8 cellular contexts compared by ENCODE assay signal in genomic region chr1:226722901-226723639, GRCh38. TPM values are rescaled to one million over a fixed set of nuclear protein-coding genes. Genes with fewer than 3 reads are reported as not detected.
DNase-seq lines count a peak whose midpoint lies in the region; ATAC-seq and TF ChIP-seq lines count a peak whose summit lies in the region.

No MANE protein-coding gene starts in this region.

- ATAC-seq in CD4-positive, CD25-positive, alpha-beta regulatory T cell (ENCODE audit: low read depth in 2 of 2): peak; percentile 70 to 73
- ATAC-seq in activated naive CD8-positive, alpha-beta T cell treated with anti-CD3 and anti-CD28 coated beads, Interleukin-2, amount 10 ng/mL, durations not matched to agents 7 days and 5 days (ENCODE audit: low read depth): peak; percentile 55

- no peak overlapping the region for H2BK12ac ChIP-seq in H9 (ENCODE audit: insufficient read length, low read depth, low read length)

- peak overlapping the region; percentile 92 for H3K4me3 ChIP-seq in CD4-positive, CD25-positive, alpha-beta regulatory T cell (ENCODE audit: low read depth, low read length)

- WGBS in H9 (ENCODE audit: extremely low coverage, insufficient read length, low lambda C conversion rate): no CpG with 5 or more reads among the region's 14 CpGs

- no peak overlapping the region for H3K9ac ChIP-seq in H9 (ENCODE audit: extremely low read depth, insufficient read length, low read length)

- no peak overlapping the region for H2BK120ac ChIP-seq in H9 (ENCODE audit: low read depth, low read length, poor library complexity, severe bottlenecking)

- H3K27ac ChIP-seq in CD4-positive, CD25-positive, alpha-beta regulatory T cell (ENCODE audit: insufficient read depth, low read length, poor library complexity, severe bottlenecking): peak overlapping the region; percentile 79
- H3K27ac ChIP-seq in H9 (ENCODE audit: insufficient read length, low read depth, low read length): no peak overlapping the region

- no peaks in the 10 kb centered on the region for H3K79me2 ChIP-seq in H9 (ENCODE audit: insufficient read depth, low read length)

- no peaks in the 10 kb centered on the region for H4K20me1 ChIP-seq in H9 (ENCODE audit: control insufficient read depth, insufficient read depth, insufficient read length)

- POLR2A ChIA-PET in activated naive CD8-positive, alpha-beta T cell treated with anti-CD3 and anti-CD28 coated beads, Interleukin-2, amount 10 ng/mL, durations not matched to agents 7 days and 5 days (lab: Charles Lee): interaction anchor here (0.7 to 1.8 kb wide), 6 partner anchors 8 to 60 kb away, joined by 3 to 4 read pairs (median 4); no protein-coding TSS in a partner anchor

- peak overlapping the region; percentile 41; the same call in 1 of the 2 replicates for H3K14ac ChIP-seq in H9 (ENCODE audit: insufficient read depth, low read length)

- peaks cover 92% of the 10 kb centered on the region for H3K4me1 ChIP-seq in CD4-positive, CD25-positive, alpha-beta regulatory T cell (ENCODE audit: control insufficient read depth, insufficient read depth, low read length, poor library complexity, severe bottlenecking)
- peaks cover 24% of the 10 kb centered on the region; the same call in 1 of the 2 replicates for H3K4me1 ChIP-seq in H9 (ENCODE audit: insufficient read depth, low read length)

- no peaks in the 10 kb centered on the region for H3K27me3 ChIP-seq in CD4-positive, CD25-positive, alpha-beta regulatory T cell (ENCODE audit: control insufficient read depth, insufficient read depth, low read length)
- no peaks in the 10 kb centered on the region for H3K27me3 ChIP-seq in H9 (ENCODE audit: insufficient read depth, low read length)

- H3K23ac ChIP-seq in H9 (ENCODE audit: insufficient read length, low read depth, low read length): no peak overlapping the region

- no peak overlapping the region for H3K4me2 ChIP-seq in H9 (ENCODE audit: insufficient read depth, insufficient read length, low read length)

- no peak overlapping the region for H2BK15ac ChIP-seq in H9 (ENCODE audit: low read depth, low read length)

- peaks cover 0 to 2% (median 0%) of the 10 kb centered on the region in 7 donors for H3K9me3 Mint-ChIP-seq in CD4-positive, CD25-positive, alpha-beta regulatory T cell
- H3K9me3 Mint-ChIP-seq in H9 (no peaks in the 10 kb centered on the region), nephron (no peaks in the 10 kb centered on the region)
- H3K9me3 Mint-ChIP-seq in activated naive CD8-positive, alpha-beta T cell treated with anti-CD3 and anti-CD28 coated beads, Interleukin-2, amount 10 ng/mL, durations not matched to agents 7 days and 5 days: no peaks in the 10 kb centered on the region

- no peak overlapping the region for H3K56ac ChIP-seq in H9 (ENCODE audit: insufficient read length, low read depth, low read length)

- H3K4ac ChIP-seq in H9 (ENCODE audit: low read depth, low read length): no peak overlapping the region

- H3K36me3 Mint-ChIP-seq in CD4-positive, CD25-positive, alpha-beta regulatory T cell: peaks cover 53% of the 10 kb centered on the region
- H3K36me3 Mint-ChIP-seq in H9 (ENCODE audit: insufficient read depth in 1 of 3, low read depth in 3 of 3) (no peaks in the 10 kb centered on the region; a peak in 1 of 7 replicates), nephron (ENCODE audit: low read depth) (peaks cover 3% of the 10 kb centered on the region)
- H3K36me3 Mint-ChIP-seq in activated naive CD8-positive, alpha-beta T cell treated with anti-CD3 and anti-CD28 coated beads, Interleukin-2, amount 10 ng/mL, durations not matched to agents 7 days and 5 days: peaks cover 42% of the 10 kb centered on the region

- H3K27me3 Mint-ChIP-seq in CD4-positive, CD25-positive, alpha-beta regulatory T cell: peaks cover 2% of the 10 kb centered on the region
- H3K27me3 Mint-ChIP-seq in H9 (ENCODE audit: low read depth) (no peaks in the 10 kb centered on the region; the same call in none of the 2 replicates), nephron (ENCODE audit: low read depth) (no peaks in the 10 kb centered on the region)
- H3K27me3 Mint-ChIP-seq in activated naive CD8-positive, alpha-beta T cell treated with anti-CD3 and anti-CD28 coated beads, Interleukin-2, amount 10 ng/mL, durations not matched to agents 7 days and 5 days: no peaks in the 10 kb centered on the region

- H2AK5ac ChIP-seq in H9 (ENCODE audit: insufficient read length, low read length): no peak overlapping the region

- H3K27ac Mint-ChIP-seq in CD4-positive, CD25-positive, alpha-beta regulatory T cell: peak overlapping the region; percentile 80 to 98 (median 83)
- peak overlapping the region in 2 of 3 experiments; percentile 27 to 31; a peak in 2 of 7 replicates for H3K27ac Mint-ChIP-seq in H9
- H3K27ac Mint-ChIP-seq in activated naive CD8-positive, alpha-beta T cell treated with anti-CD3 and anti-CD28 coated beads, Interleukin-2, amount 10 ng/mL, durations not matched to agents 7 days and 5 days: peak overlapping the region; percentile 88
- H3K27ac Mint-ChIP-seq in nephron: peak overlapping the region in 2 of 3 experiments; percentile 83 to 90

- H3K36me3 ChIP-seq in CD4-positive, CD25-positive, alpha-beta regulatory T cell (ENCODE audit: control insufficient read depth, insufficient read depth, low read length): peaks cover 53% of the 10 kb centered on the region

- no peak overlapping the region for H4K5ac ChIP-seq in H9 (ENCODE audit: insufficient read length, low read depth, low read length)

- H2BK20ac ChIP-seq in H9 (ENCODE audit: low read depth, low read length, poor library complexity, severe bottlenecking): no peak overlapping the region

- no peaks in the 10 kb centered on the region for H3K23me2 ChIP-seq in H9 (ENCODE audit: insufficient read length, low read depth, low read length, poor library complexity, severe bottlenecking)

- no peak overlapping the region for H3T11ph ChIP-seq in H9 (ENCODE audit: low read length)

- no peak overlapping the region for H2BK5ac ChIP-seq in H9 (ENCODE audit: insufficient read length, low read length)

- no peak for TF ChIP-seq CTCF in H9 (conservative IDR thresholded peaks at IDR 0.05)
- no peak for TF ChIP-seq CTCF in nephron (IDR thresholded peaks at IDR 0.05; ENCODE audit: unreplicated experiment in 3 of 3)

- H3K79me1 ChIP-seq in H9 (ENCODE audit: insufficient read depth, low read depth, low read length, poor library complexity, severe bottlenecking): no peaks in the 10 kb centered on the region

- no peaks in the 10 kb centered on the region for H3K9me3 ChIP-seq in CD4-positive, CD25-positive, alpha-beta regulatory T cell (ENCODE audit: control insufficient read depth in 2 of 2, low read length in 2 of 2)
- H3K9me3 ChIP-seq in H9 (ENCODE audit: control insufficient read depth, low read depth, low read length): no peaks in the 10 kb centered on the region

- H3K4me3 Mint-ChIP-seq in CD4-positive, CD25-positive, alpha-beta regulatory T cell: peak overlapping the region; percentile 76 to 100 (median 85)
- no peak overlapping the region for H3K4me3 Mint-ChIP-seq in H9
- H3K4me3 Mint-ChIP-seq in activated naive CD8-positive, alpha-beta T cell treated with anti-CD3 and anti-CD28 coated beads, Interleukin-2, amount 10 ng/mL, durations not matched to agents 7 days and 5 days: peak overlapping the region; percentile 71
- H3K4me3 Mint-ChIP-seq in nephron: no peak overlapping the region

- H4K8ac ChIP-seq in H9 (replicated peaks; ENCODE audit: insufficient read length, low read depth, low read length): no peak overlapping the region

- H3K18ac ChIP-seq in H9 (ENCODE audit: insufficient read length, low read depth, low read length): peak overlapping the region; percentile 22

- peak in 1 of 3 donors; percentile 76 for DNase-seq in CD4-positive, CD25-positive, alpha-beta regulatory T cell
- DNase-seq in H9 (no peak), MV-4-11 (lab: John Stamatoyannopoulos, UW) (no peak), SKM-1 (lab: John Stamatoyannopoulos, UW; ENCODE audit: unreplicated experiment) (no peak), NCI-H2029 treated with DMSO at 0.1 percent for 48 hours (lab: John Stamatoyannopoulos, UW) (no peak), HPDE6-E6E7 (ENCODE audit: extremely low spot score) (no peak)
- peak; percentile 56 for DNase-seq in activated naive CD8-positive, alpha-beta T cell treated with anti-CD3 and anti-CD28 coated beads, Interleukin-2, amount 10 ng/mL, durations not matched to agents 7 days and 5 days

- H2AFZ ChIP-seq in H9 (ENCODE audit: low read length): no peak overlapping the region

- H3K4me1 Mint-ChIP-seq in CD4-positive, CD25-positive, alpha-beta regulatory T cell: peaks cover 54 to 96% (median 74%) of the 10 kb centered on the region in 4 donors
- H3K4me1 Mint-ChIP-seq in H9: peaks cover 50 to 51% of the 10 kb centered on the region in 2 experiments
- peaks cover 82% of the 10 kb centered on the region for H3K4me1 Mint-ChIP-seq in activated naive CD8-positive, alpha-beta T cell treated with anti-CD3 and anti-CD28 coated beads, Interleukin-2, amount 10 ng/mL, durations not matched to agents 7 days and 5 days
- H3K4me1 Mint-ChIP-seq in nephron: peaks cover 47% of the 10 kb centered on the region

- peak overlapping the region; percentile 4 for H4K91ac ChIP-seq in H9 (ENCODE audit: insufficient read length, low read depth, low read length)

RNA-seq across cellular contexts. Expression of gene ITPKB, which starts 16.0 kb away (rescaled TPM):
- 216 TPM for total RNA-seq in CD4-positive, CD25-positive, alpha-beta regulatory T cell
- polyA plus RNA-seq in CD4-positive, CD25-positive, alpha-beta regulatory T cell: 10 to 100 TPM; 38.5 to 60.2 (median 44.8) TPM
- total RNA-seq in H9 (2021): 3.8 and 4.0 TPM in 2 replicates
- 10 to 100 TPM; 75.3 to 76.9 TPM for total RNA-seq in activated naive CD8-positive, alpha-beta T cell treated with anti-CD3 and anti-CD28 coated beads, Interleukin-2, amount 10 ng/mL, durations not matched to agents 7 days and 5 days

Comparison
In these comparisons a context has a peak if more than half of its experiments do, and no peak if none do; other contexts are left out.
1. H3K27ac Mint-ChIP-seq: peak in every context shown above with its lines; median percentile 88 in activated naive CD8-positive, alpha-beta T cell treated with anti-CD3 and anti-CD28 coated beads, Interleukin-2, amount 10 ng/mL, durations not matched to agents 7 days and 5 days; 86 in nephron; 83 in CD4-positive, CD25-positive, alpha-beta regulatory T cell; 29 in H9.
2. H3K4me3 Mint-ChIP-seq: peak in CD4-positive, CD25-positive, alpha-beta regulatory T cell (4 of 4) and activated naive CD8-positive, alpha-beta T cell treated with anti-CD3 and anti-CD28 coated beads, Interleukin-2, amount 10 ng/mL, durations not matched to agents 7 days and 5 days (single experiment); none in H9 (0 of 2) and nephron (0 of 3).
3. RNA of gene ITPKB, which starts 16.0 kb away (total RNA-seq): 216 TPM in CD4-positive, CD25-positive, alpha-beta regulatory T cell (single experiment) and 75.3 to 76.9 TPM in activated naive CD8-positive, alpha-beta T cell treated with anti-CD3 and anti-CD28 coated beads, Interleukin-2, amount 10 ng/mL, durations not matched to agents 7 days and 5 days; 3.8 to 4.0 TPM in H9; every median in the first group is over 10 times any median in the second.